In the genomic region with DNA sequence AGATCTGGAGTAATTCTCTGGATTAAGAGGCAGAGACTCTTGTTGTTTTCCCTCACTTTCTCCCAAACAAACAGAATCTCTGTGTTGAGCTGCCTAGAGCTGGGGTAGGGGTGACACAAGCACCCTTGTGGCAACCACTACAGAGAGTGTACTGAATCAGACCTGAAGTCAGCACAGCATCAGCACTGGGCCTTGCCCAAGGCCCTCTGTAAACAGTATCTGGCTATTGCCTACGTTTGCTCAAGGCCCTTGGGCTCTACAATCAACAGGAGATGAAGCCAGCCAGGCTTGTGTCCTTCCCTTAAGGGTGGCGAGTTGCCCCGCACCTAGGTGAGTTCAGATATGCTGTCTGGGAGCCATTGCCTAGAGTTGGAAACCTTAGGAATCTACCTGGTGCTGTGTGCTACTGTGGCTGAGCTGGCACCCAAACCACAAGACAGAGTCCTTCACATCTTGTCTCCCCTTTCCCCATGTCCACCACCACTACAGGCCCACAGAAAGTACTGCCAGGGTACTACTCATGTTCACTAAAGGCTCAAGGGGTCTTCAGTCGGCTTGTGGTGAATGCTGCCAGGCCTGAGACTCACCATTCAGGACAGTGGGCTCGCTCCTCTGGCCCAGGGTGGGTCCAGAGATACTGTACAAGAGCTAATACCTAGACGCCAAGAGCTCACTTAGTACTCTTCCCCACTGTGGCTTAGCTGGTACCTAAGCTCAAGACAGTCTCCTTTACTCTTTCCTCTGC, we compare ENCODE assay signal across 1 cellular context.
TF ChIP-seq lines count a peak whose summit lies in the region.

No MANE protein-coding gene starts in this region.

TF ChIP-seq in GM23338, 12 proteins besides CTCF, POLR2A, EP300 and RAD21:
- TF ChIP-seq EZH2 (IDR thresholded peaks at IDR 0.05; ENCODE audit: low read depth, unreplicated experiment) (no peak), POLR2AphosphoS5 (IDR thresholded peaks at IDR 0.05; ENCODE audit: low read depth) (no peak), CREB1 (CRISPR knock-in tag; IDR thresholded peaks at IDR 0.05; ENCODE audit: low read depth) (no peak)
- TF ChIP-seq, protein P1, sequence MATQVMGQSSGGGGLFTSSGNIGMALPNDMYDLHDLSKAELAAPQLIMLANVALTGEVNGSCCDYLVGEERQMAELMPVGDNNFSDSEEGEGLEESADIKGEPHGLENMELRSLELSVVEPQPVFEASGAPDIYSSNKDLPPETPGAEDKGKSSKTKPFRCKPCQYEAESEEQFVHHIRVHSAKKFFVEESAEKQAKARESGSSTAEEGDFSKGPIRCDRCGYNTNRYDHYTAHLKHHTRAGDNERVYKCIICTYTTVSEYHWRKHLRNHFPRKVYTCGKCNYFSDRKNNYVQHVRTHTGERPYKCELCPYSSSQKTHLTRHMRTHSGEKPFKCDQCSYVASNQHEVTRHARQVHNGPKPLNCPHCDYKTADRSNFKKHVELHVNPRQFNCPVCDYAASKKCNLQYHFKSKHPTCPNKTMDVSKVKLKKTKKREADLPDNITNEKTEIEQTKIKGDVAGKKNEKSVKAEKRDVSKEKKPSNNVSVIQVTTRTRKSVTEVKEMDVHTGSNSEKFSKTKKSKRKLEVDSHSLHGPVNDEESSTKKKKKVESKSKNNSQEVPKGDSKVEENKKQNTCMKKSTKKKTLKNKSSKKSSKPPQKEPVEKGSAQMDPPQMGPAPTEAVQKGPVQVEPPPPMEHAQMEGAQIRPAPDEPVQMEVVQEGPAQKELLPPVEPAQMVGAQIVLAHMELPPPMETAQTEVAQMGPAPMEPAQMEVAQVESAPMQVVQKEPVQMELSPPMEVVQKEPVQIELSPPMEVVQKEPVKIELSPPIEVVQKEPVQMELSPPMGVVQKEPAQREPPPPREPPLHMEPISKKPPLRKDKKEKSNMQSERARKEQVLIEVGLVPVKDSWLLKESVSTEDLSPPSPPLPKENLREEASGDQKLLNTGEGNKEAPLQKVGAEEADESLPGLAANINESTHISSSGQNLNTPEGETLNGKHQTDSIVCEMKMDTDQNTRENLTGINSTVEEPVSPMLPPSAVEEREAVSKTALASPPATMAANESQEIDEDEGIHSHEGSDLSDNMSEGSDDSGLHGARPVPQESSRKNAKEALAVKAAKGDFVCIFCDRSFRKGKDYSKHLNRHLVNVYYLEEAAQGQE (IDR thresholded peaks at IDR 0.05; ENCODE audit: unreplicated experiment), result no peak
